ENCODE assay signal across 8 cellular contexts in the genomic region with DNA sequence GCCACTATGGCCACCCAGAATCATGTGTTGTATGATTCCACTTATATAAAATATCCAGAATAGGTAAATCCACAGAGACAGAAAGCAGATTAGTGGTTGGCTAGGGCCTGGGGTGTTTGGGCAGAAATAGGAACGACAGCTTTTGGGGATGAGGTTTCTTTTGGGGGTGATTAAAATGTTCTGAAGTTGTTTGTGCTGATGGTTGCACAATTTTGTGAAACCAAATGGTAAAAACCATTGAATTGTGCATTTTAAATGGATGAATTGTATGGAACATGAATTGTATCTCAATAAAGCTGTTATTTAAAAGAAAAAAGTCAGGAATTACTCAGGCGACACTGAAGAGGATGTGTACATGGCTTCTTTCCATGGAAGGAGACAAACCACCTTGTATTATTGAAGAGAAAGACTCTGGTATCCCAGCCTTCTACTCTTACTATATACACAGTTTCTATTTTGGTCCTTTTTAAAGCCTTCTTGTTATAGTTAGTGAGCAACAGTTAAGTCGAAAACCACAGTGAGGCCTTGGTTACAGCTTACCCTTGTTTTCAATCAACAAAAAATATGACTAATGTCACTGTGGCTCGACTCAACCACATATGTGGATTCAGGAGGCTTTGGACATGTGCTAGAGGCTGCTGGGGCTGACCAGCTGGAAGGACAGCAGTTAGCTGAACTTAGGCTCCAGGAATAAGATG. TPM values are rescaled to one million over a fixed set of nuclear protein-coding genes. Genes with fewer than 3 reads are reported as not detected.
DNase-seq lines count a peak whose midpoint lies in the region; ATAC-seq and TF ChIP-seq lines count a peak whose summit lies in the region.

No MANE protein-coding gene starts in this region.

- H3K27me3 ChIP-seq in transverse colon = no peaks in the 10 kb centered on the region

- DNase-seq in A172 (ENCODE audit: low spot score) (peak; percentile 65), SIG-M5 treated with dmso at 0.1 percent for 504 hours (lab: John Stamatoyannopoulos, UW; ENCODE audit: unreplicated experiment) (peak; percentile 77), foreskin fibroblast (peak; percentile 89 to 93), transverse colon (no peak), retina (no peak), SHP77 (lab: John Stamatoyannopoulos, UW) (no peak)

- no peaks in the 10 kb centered on the region for H3K36me3 ChIP-seq in transverse colon

- H3K9me3 ChIP-seq in transverse colon = no peaks in the 10 kb centered on the region

- no peak for TF ChIP-seq EP300 in transverse colon (IDR thresholded peaks at IDR 0.05; ENCODE audit: low read depth)

- H3K4me1 ChIP-seq in transverse colon = peaks cover 10 to 61% (median 15%) of the 10 kb centered on the region in 4 donors

- WGBS in transverse colon (ENCODE audit: low coverage in 1 of 2), 2 donors = 42 to 43% methylated on average over 4 of the region's 4 CpGs

- H3K4me3 ChIP-seq in foreskin fibroblast (ENCODE audit: low read depth in 1 of 2, low read length in 2 of 2) = no peak overlapping the region
- H3K4me3 ChIP-seq in transverse colon = no peak overlapping the region

- in situ Hi-C loops in transverse colon (cut with MboI; ENCODE audit: low pct_ligation_motif_present in 1 of 4, low pct_unique_long_range_greater_than_20kb in 1 of 4, low sequenced_read_pairs in 3 of 4) = no loop called here

- no peak for TF ChIP-seq CTCF in foreskin fibroblast (IDR thresholded peaks at IDR 0.05; ENCODE audit: low read depth, low read length)
- no peak for TF ChIP-seq CTCF in transverse colon (IDR thresholded peaks at IDR 0.05)

- intact Hi-C loops in transverse colon (cut with DNase I; ENCODE audit: low total_unique reads) = no loop called here

- no peak for TF ChIP-seq POLR2A in transverse colon (IDR thresholded peaks at IDR 0.05)

- H3K27ac ChIP-seq in transverse colon = peak overlapping the region; percentile 52 to 79 (median 70)

- ATAC-seq in GM18511 (IDR thresholded peaks at IDR 0.05; ENCODE audit: unreplicated experiment) = peak; percentile 94
- ATAC-seq in HG02973 (IDR thresholded peaks at IDR 0.05; ENCODE audit: unreplicated experiment) = peak; percentile 93

RNA-seq across cellular contexts. Expression of gene KMT2E, which starts 57.1 kb away (rescaled TPM):
- 27.6 and 40.3 TPM in 2 replicates for total RNA-seq in A172 (2014; rRNA removed; shearing (Covaris generic))
- total RNA-seq in transverse colon = 100 to 1,000 TPM in 3 of 4 donors, 10 to 100 TPM in 1; 86.8 to 362 (median 178) TPM

Comparison
In these comparisons a context has a peak if more than half of its experiments do, and no peak if none do; other contexts are left out.
1. DNase-seq: peak in A172 (single experiment), SIG-M5 treated with dmso at 0.1 percent for 504 hours (single experiment) and foreskin fibroblast (2 of 2); none in transverse colon (single experiment), retina (single experiment) and SHP77 (0 of 2).